ENCODE assay signal across 8 cellular contexts in genomic region chr10:72276421-72277339, GRCh38. TPM values are rescaled to one million over a fixed set of nuclear protein-coding genes. Genes with fewer than 3 reads are reported as not detected.
DNase-seq lines count a peak whose midpoint lies in the region; ATAC-seq, FAIRE-seq and TF ChIP-seq lines count a peak whose summit lies in the region.

No MANE protein-coding gene starts in this region.

- H3K4me3 ChIP-seq in Karpas-422 (ENCODE audit: low read length) (peak overlapping the region; percentile 76; the same call in 1 of the 2 replicates), astrocyte (ENCODE audit: insufficient read depth, low read depth, low read length) (no peak overlapping the region), liver (ENCODE audit: low read depth in 1 of 3, low read length in 3 of 3) (no peak overlapping the region), tibial artery (peak overlapping the region; percentile 98 to 99), HAP-1 (no peak overlapping the region)

- H4K20me1 ChIP-seq in Karpas-422 (ENCODE audit: insufficient read depth, low read depth, low read length) = peaks cover 18% of the 10 kb centered on the region
- H4K20me1 ChIP-seq in astrocyte (ENCODE audit: insufficient read depth, low read length) = peaks cover 27% of the 10 kb centered on the region

- H3K27ac ChIP-seq in Karpas-422 (ENCODE audit: low read length) = peak overlapping the region; percentile 93
- H3K27ac ChIP-seq in astrocyte (ENCODE audit: low read depth, low read length) = no peak overlapping the region
- peak overlapping the region; percentile 97 to 98 for H3K27ac ChIP-seq in liver (ENCODE audit: low read depth in 1 of 2, low read length in 2 of 2)
- peak overlapping the region; percentile 99 for H3K27ac ChIP-seq in tibial artery

- peaks cover 18% of the 10 kb centered on the region for H3K36me3 Mint-ChIP-seq in astrocyte (ENCODE audit: low read depth, unreplicated experiment)

- ATAC-seq in HG03469 (IDR thresholded peaks at IDR 0.05; ENCODE audit: unreplicated experiment) = no peak

- intact Hi-C loops in tibial artery (cut with DNase I; ENCODE audit: low total_unique reads) = loop anchor here (5.0 kb wide), 1 partner anchor 51 kb away; no protein-coding TSS in a partner anchor

- peaks cover 12% of the 10 kb centered on the region for H3K79me2 ChIP-seq in Karpas-422 (ENCODE audit: low read length)
- H3K79me2 ChIP-seq in astrocyte (ENCODE audit: insufficient read depth, low read length) = peaks cover 9% of the 10 kb centered on the region

- peaks cover 18% of the 10 kb centered on the region for H3K36me3 ChIP-seq in Karpas-422 (ENCODE audit: insufficient read depth, low read length)
- no peaks in the 10 kb centered on the region for H3K36me3 ChIP-seq in astrocyte (ENCODE audit: insufficient read depth, low read length)
- H3K36me3 ChIP-seq in liver (ENCODE audit: control insufficient read depth in 4 of 4, insufficient read depth in 3 of 4, low read depth in 1 of 4, low read length in 3 of 4) = peaks cover 0 to 5% (median 1%) of the 10 kb centered on the region in 4 donors
- peaks cover 16 to 30% (median 26%) of the 10 kb centered on the region in 3 donors for H3K36me3 ChIP-seq in tibial artery
- H3K36me3 ChIP-seq in HAP-1 (replicated peaks) = peaks cover 19% of the 10 kb centered on the region

- H3K9me2 ChIP-seq in Karpas-422 (replicated peaks; ENCODE audit: insufficient read depth, low read length) = no peaks in the 10 kb centered on the region

- H3K4me2 ChIP-seq in Karpas-422 (ENCODE audit: low read depth, low read length, poor library complexity, severe bottlenecking) (peak overlapping the region; percentile 96), astrocyte (ENCODE audit: low read length) (peak overlapping the region; percentile 99)

- H3K4me1 ChIP-seq in Karpas-422 (ENCODE audit: low read length) = peaks cover 36% of the 10 kb centered on the region
- H3K4me1 ChIP-seq in astrocyte (ENCODE audit: insufficient read depth, low read length) = peaks cover 24% of the 10 kb centered on the region
- peaks cover 3 to 35% (median 22%) of the 10 kb centered on the region in 4 donors for H3K4me1 ChIP-seq in liver (ENCODE audit: control insufficient read depth in 4 of 4, insufficient read depth in 4 of 4, low read length in 3 of 4)
- peaks cover 0 to 41% (median 18%) of the 10 kb centered on the region in 4 donors for H3K4me1 ChIP-seq in tibial artery
- H3K4me1 ChIP-seq in HAP-1 = peaks cover 23% of the 10 kb centered on the region

- H3K4me3 Mint-ChIP-seq in astrocyte (ENCODE audit: unreplicated experiment) = peak overlapping the region; percentile 99

- H3K27me3 ChIP-seq in Karpas-422 (ENCODE audit: low read length) (no peaks in the 10 kb centered on the region), astrocyte (ENCODE audit: insufficient read depth, low read length) (no peaks in the 10 kb centered on the region), liver (ENCODE audit: control insufficient read depth in 4 of 4, insufficient read depth in 4 of 4, low read length in 3 of 4) (no peaks in the 10 kb centered on the region), tibial artery (no peaks in the 10 kb centered on the region), HAP-1 (ENCODE audit: low read depth) (no peaks in the 10 kb centered on the region)

- TF ChIP-seq CTCF in astrocyte (IDR thresholded peaks at IDR 0.05; ENCODE audit: insufficient read depth, low read depth, low read length) = no peak
- TF ChIP-seq CTCF in liver (IDR thresholded peaks at IDR 0.05; ENCODE audit: low read depth, low read length, missing input control) = no peak
- TF ChIP-seq CTCF in tibial artery (IDR thresholded peaks at IDR 0.05) = no peak

- FAIRE-seq in astrocyte (lab: Jason Lieb, UNC) = no peak

- in situ Hi-C loops in Caki2 (cut with HindIII; ENCODE audit: low pct_unique_long_range_greater_than_20kb, low sequenced_read_pairs) = loop anchor here (5.0 kb wide), 1 partner anchor 36 kb away; no protein-coding TSS in a partner anchor
- in situ Hi-C loops in HAP-1 (cut with MboI; ENCODE audit: low sequenced_read_pairs) = no loop called here

- H3K9ac ChIP-seq in Karpas-422 (ENCODE audit: low read length) = peak overlapping the region; percentile 88
- no peak overlapping the region for H3K9ac ChIP-seq in astrocyte (ENCODE audit: low read length)
- H3K9ac ChIP-seq in liver (ENCODE audit: low read depth in 1 of 2, low read length in 2 of 2) = peak overlapping the region; percentile 11 to 24

- DNase-seq in Caki2 (ENCODE audit: low read depth) (peak; percentile 71), Karpas-422 (peak; percentile 72), astrocyte (ENCODE audit: low read depth) (no peak), tibial artery (peak in 1 of 2 donors; percentile 82), putamen (ENCODE audit: low spot score) (no peak), HAP-1 (ENCODE audit: low spot score in 2 of 2) (no peak)

- H3K4me1 Mint-ChIP-seq in astrocyte (ENCODE audit: low read depth, unreplicated experiment) = peaks cover 17% of the 10 kb centered on the region

- H2AFZ ChIP-seq in Karpas-422 (ENCODE audit: low read length) (no peak overlapping the region), astrocyte (ENCODE audit: low read depth, low read length) (no peak overlapping the region)

- 37% methylated on average over 6 of the region's 6 CpGs for WGBS in liver

- no peaks in the 10 kb centered on the region for H3K9me3 Mint-ChIP-seq in astrocyte (ENCODE audit: unreplicated experiment)

- peak in 1 of 2 donors; percentile 37 for TF ChIP-seq RAD21 in liver (IDR thresholded peaks at IDR 0.05)

- H3K27ac Mint-ChIP-seq in astrocyte (ENCODE audit: unreplicated experiment) = peak overlapping the region; percentile 96

- H3K27me3 Mint-ChIP-seq in astrocyte (ENCODE audit: low read depth, unreplicated experiment) = no peaks in the 10 kb centered on the region

- no peaks in the 10 kb centered on the region for H3K9me3 ChIP-seq in Karpas-422 (ENCODE audit: low read length)
- no peaks in the 10 kb centered on the region for H3K9me3 ChIP-seq in astrocyte (ENCODE audit: insufficient read depth, low read depth, low read length)
- H3K9me3 ChIP-seq in liver (ENCODE audit: control insufficient read depth in 4 of 4, low read length in 3 of 4) = no peaks in the 10 kb centered on the region
- no peaks in the 10 kb centered on the region for H3K9me3 ChIP-seq in tibial artery
- H3K9me3 ChIP-seq in HAP-1 = no peaks in the 10 kb centered on the region

TF ChIP-seq in liver, 16 proteins besides CTCF, POLR2A, EP300 and RAD21 (continues in another document):
- peak in 1 of 2 donors; percentile 22 for TF ChIP-seq RXRA (IDR thresholded peaks at IDR 0.05)
- TF ChIP-seq FOXA2 (IDR thresholded peaks at IDR 0.05) = no peak
- TF ChIP-seq ATF3 (IDR thresholded peaks at IDR 0.05) = no peak
- TF ChIP-seq MAX (IDR thresholded peaks at IDR 0.05) = no peak
- peak in 1 of 2 donors; percentile 51 for TF ChIP-seq HNF4A (conservative IDR thresholded peaks at IDR 0.05)
- no peak for TF ChIP-seq YY1 (IDR thresholded peaks at IDR 0.05)
- TF ChIP-seq REST (IDR thresholded peaks at IDR 0.05) = no peak
- TF ChIP-seq ZBTB33 (IDR thresholded peaks at IDR 0.05) = no peak
- TF ChIP-seq TAF1 (conservative IDR thresholded peaks at IDR 0.05) = no peak

RNA-seq across cellular contexts. Expression of gene DDIT4, which starts 3.0 kb away (rescaled TPM):
- 408 and 445 TPM in 2 replicates for total RNA-seq in Caki2 (2014; rRNA removed; shearing (Covaris generic); ENCODE audit: low replicate concordance)
- total RNA-seq in Karpas-422 (2014; rRNA removed; shearing (Covaris generic); ENCODE audit: low replicate concordance) = 331 and 583 TPM in 2 replicates
- total RNA-seq in astrocyte (244 and 313 TPM in 2 replicates), liver (10 to 100 TPM; 18.4 to 39.9 TPM)
- 10 to 100 TPM; 47.4 to 69.0 TPM for polyA plus RNA-seq in liver

Comparison
In these comparisons a context has a peak if more than half of its experiments do, and no peak if none do; other contexts are left out.
1. DNase-seq: peak in Caki2 (single experiment) and Karpas-422 (single experiment); none in astrocyte (single experiment), putamen (single experiment) and HAP-1 (0 of 2).
2. H3K4me3 ChIP-seq: peak in Karpas-422 (single experiment) and tibial artery (2 of 2); none in astrocyte (single experiment), liver (0 of 3) and HAP-1 (single experiment).